In genomic region chr7:149799397-149800168, GRCh38 we compare ENCODE assay signal across 8 cellular contexts. TPM values are rescaled to one million over a fixed set of nuclear protein-coding genes. Genes with fewer than 3 reads are reported as not detected.
DNase-seq lines count a peak whose midpoint lies in the region; ATAC-seq lines count a peak whose summit lies in the region.

No MANE protein-coding gene starts in this region.

- peaks cover 0 to 10% (median 6%) of the 10 kb centered on the region in 3 donors for H3K4me1 Mint-ChIP-seq in naive B cell

- H3K27ac Mint-ChIP-seq in activated naive CD4-positive, alpha-beta T cell treated with anti-CD3 and anti-CD28 coated beads, Interleukin-2, amount 50 U/mL, for 72 hours = no peak overlapping the region
- H3K27ac Mint-ChIP-seq in naive B cell = peak overlapping the region in 2 of 6 donors; percentile 8 to 26

- H3K36me3 Mint-ChIP-seq in activated naive CD4-positive, alpha-beta T cell treated with anti-CD3 and anti-CD28 coated beads, Interleukin-2, amount 50 U/mL, for 72 hours = no peaks in the 10 kb centered on the region
- H3K36me3 Mint-ChIP-seq in naive B cell = no peaks in the 10 kb centered on the region

- H3K27me3 Mint-ChIP-seq in naive B cell = peaks cover 0 to 10% (median 0%) of the 10 kb centered on the region in 3 donors

- peak; percentile 51 to 79 for ATAC-seq in activated naive CD4-positive, alpha-beta T cell treated with anti-CD3 and anti-CD28 coated beads, Interleukin-2, amount 50 U/mL, for 72 hours
- ATAC-seq in naive B cell (ENCODE audit: low read depth in 2 of 2) (peak; percentile 58 to 71), GM19452 (IDR thresholded peaks at IDR 0.05; ENCODE audit: unreplicated experiment) (no peak)

- DNase-seq in NCI-H1417 (lab: John Stamatoyannopoulos, UW) (peak; percentile 24 to 51 (median 31)), NCI-H1417 treated with DMSO at 0.1 percent for 48 hours (lab: John Stamatoyannopoulos, UW) (no peak), OCI-M1 (lab: John Stamatoyannopoulos, UW) (peak; percentile 30), naive B cell (peak; percentile 39), NCI-H345 treated with DMSO at 0.1 percent for 48 hours (lab: John Stamatoyannopoulos, UW; ENCODE audit: unreplicated experiment) (no peak), retina (no peak)
- DNase-seq in activated naive CD4-positive, alpha-beta T cell treated with anti-CD3 and anti-CD28 coated beads, Interleukin-2, amount 50 U/mL, for 72 hours (ENCODE audit: low spot score in 2 of 2) = peak in 1 of 2 donors; percentile 70

- no peaks in the 10 kb centered on the region for H3K9me3 Mint-ChIP-seq in activated naive CD4-positive, alpha-beta T cell treated with anti-CD3 and anti-CD28 coated beads, Interleukin-2, amount 50 U/mL, for 72 hours
- H3K9me3 Mint-ChIP-seq in naive B cell = no peaks in the 10 kb centered on the region

- H3K4me3 Mint-ChIP-seq in naive B cell = peak overlapping the region in 1 of 8 donors; percentile 66

RNA-seq across cellular contexts. Expression of gene ZNF467, which starts 26.2 kb away (rescaled TPM):
- under 1 TPM; 0.23 to 0.25 TPM for total RNA-seq in activated naive CD4-positive, alpha-beta T cell treated with anti-CD3 and anti-CD28 coated beads, Interleukin-2, amount 50 U/mL, for 72 hours
- polyA plus RNA-seq in naive B cell (ENCODE audit: low read depth in 6 of 6) = 1 to 10 TPM in 1 of 6 donors, under 1 TPM in 3, not detected in 2; 0.15 to 1.2 (median 0.46) TPM

RNA-seq across cellular contexts. Expression of gene ZNF862, which starts 38.6 kb away (rescaled TPM):
- total RNA-seq in activated naive CD4-positive, alpha-beta T cell treated with anti-CD3 and anti-CD28 coated beads, Interleukin-2, amount 50 U/mL, for 72 hours = 10 to 100 TPM; 18.9 to 23.0 TPM
- 1 to 10 TPM; 2.7 to 8.6 (median 4.6) TPM for polyA plus RNA-seq in naive B cell (ENCODE audit: low read depth in 6 of 6)

Comparison
In these comparisons a context has a peak if more than half of its experiments do, and no peak if none do; other contexts are left out.
1. DNase-seq: peak in NCI-H1417 (3 of 3), OCI-M1 (single experiment) and naive B cell (single experiment); none in NCI-H1417 treated with DMSO at 0.1 percent for 48 hours (single experiment), NCI-H345 treated with DMSO at 0.1 percent for 48 hours (single experiment) and retina (single experiment).